ENCODE assay signal across 1 cellular context in the genomic region with DNA sequence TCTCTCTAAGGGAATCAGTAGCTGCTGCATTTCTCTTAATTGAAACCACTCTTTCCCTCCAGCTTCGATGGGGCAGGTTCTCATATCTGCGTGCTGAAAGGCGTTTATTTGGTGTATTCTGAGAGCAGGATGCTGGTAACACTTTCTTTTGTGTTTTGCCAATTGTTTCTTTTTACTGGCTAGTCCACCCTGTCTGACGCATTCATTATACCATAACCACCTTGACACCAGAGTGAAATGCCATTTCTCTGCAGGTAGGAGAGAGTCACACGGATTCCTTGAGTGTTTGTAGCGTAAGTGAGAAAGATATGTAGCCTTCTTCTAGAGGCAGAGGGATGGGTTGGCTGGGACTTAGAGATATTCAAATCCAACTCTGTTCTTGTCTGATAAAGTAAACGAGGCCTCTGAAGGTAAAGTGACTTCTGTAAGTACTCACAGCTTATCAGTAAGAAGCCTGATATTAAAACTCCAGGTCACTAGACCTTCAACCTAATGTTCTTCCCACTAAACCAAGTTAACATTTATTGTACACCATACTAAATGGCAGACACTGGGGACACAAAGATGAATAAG.
TF ChIP-seq lines count a peak whose summit lies in the region.

No MANE protein-coding gene starts in this region.

TF ChIP-seq in IMR-90, 13 proteins besides CTCF, POLR2A, EP300 and RAD21:
- TF ChIP-seq RFX5 (IDR thresholded peaks at IDR 0.05; ENCODE audit: low read depth, low read length) = no peak
- no peak for TF ChIP-seq BHLHE40 (IDR thresholded peaks at IDR 0.05; ENCODE audit: low read depth, low read length)
